ENCODE assay signal across 8 cellular contexts in genomic region chr1:7070389-7071029, GRCh38.
DNase-seq lines count a peak whose midpoint lies in the region; ATAC-seq and TF ChIP-seq lines count a peak whose summit lies in the region.

No MANE protein-coding gene starts in this region.

- TF ChIP-seq EP300 in stomach (IDR thresholded peaks at IDR 0.05) = no peak

- H4K20me1 ChIP-seq in OCI-LY3 (ENCODE audit: insufficient read depth, low read length) (peaks cover 19% of the 10 kb centered on the region; the same call in 1 of the 2 replicates), fibroblast of lung (ENCODE audit: control insufficient read depth, extremely low read depth, insufficient read depth, low read length) (no peaks in the 10 kb centered on the region)

- DNase-seq in CD4-positive, CD25-positive, alpha-beta regulatory T cell = peak; percentile 22 to 58 (median 33)
- DNase-seq in HFF-Myc (ENCODE audit: extremely low read depth, low read depth) (peak; percentile 29), fibroblast of lung (ENCODE audit: low read depth in 2 of 2) (peak; percentile 62 to 72), stomach (peak; percentile 56), OCI-M2 (lab: John Stamatoyannopoulos, UW; ENCODE audit: unreplicated experiment) (no peak)
- DNase-seq in activated T-cell treated with anti-CD3 and anti-CD28 coated beads, Interleukin-2, amount 50 U/mL, for 1 hour = peak; percentile 43
- no peak for DNase-seq in natural killer cell treated with Interleukin-12 subunit alpha and Interleukin-12 subunit beta and Interleukin-15 and Interleukin-18, amount 100 ng/mL, for 72 hours (ENCODE audit: low spot score)

- H3K4me1 Mint-ChIP-seq in CD4-positive, CD25-positive, alpha-beta regulatory T cell = peaks cover 0 to 6% (median 0%) of the 10 kb centered on the region in 4 donors
- H3K4me1 Mint-ChIP-seq in natural killer cell treated with Interleukin-12 subunit alpha and Interleukin-12 subunit beta and Interleukin-15 and Interleukin-18, amount 100 ng/mL, for 72 hours (ENCODE audit: low read depth in 2 of 2) = no peaks in the 10 kb centered on the region

- intact Hi-C loops in stomach (cut with DNase I; ENCODE audit: low total_unique reads) = loop anchor here (5.0 kb wide), 1 partner anchor 348 kb away; no protein-coding TSS in a partner anchor

- TF ChIP-seq POLR2A in stomach (IDR thresholded peaks at IDR 0.05) = no peak

- no peaks in the 10 kb centered on the region for H3K36me3 Mint-ChIP-seq in CD4-positive, CD25-positive, alpha-beta regulatory T cell
- H3K36me3 Mint-ChIP-seq in natural killer cell treated with Interleukin-12 subunit alpha and Interleukin-12 subunit beta and Interleukin-15 and Interleukin-18, amount 100 ng/mL, for 72 hours = no peaks in the 10 kb centered on the region

- no peak overlapping the region for H3K27ac Mint-ChIP-seq in CD4-positive, CD25-positive, alpha-beta regulatory T cell
- no peak overlapping the region for H3K27ac Mint-ChIP-seq in natural killer cell treated with Interleukin-12 subunit alpha and Interleukin-12 subunit beta and Interleukin-15 and Interleukin-18, amount 100 ng/mL, for 72 hours

- H3K4me2 ChIP-seq in OCI-LY3 (ENCODE audit: low read length) (0 out of 2 replicates have a peak overlapping the region, but pooled peaks have one; percentile 26), fibroblast of lung (ENCODE audit: extremely low read depth, insufficient read depth, low read length) (peak overlapping the region; percentile 93)

- ATAC-seq in CD4-positive, CD25-positive, alpha-beta regulatory T cell (ENCODE audit: low read depth in 2 of 2) = peak; percentile 45 to 52
- peak; percentile 55 to 61 for ATAC-seq in natural killer cell treated with Interleukin-12 subunit alpha and Interleukin-12 subunit beta and Interleukin-15 and Interleukin-18, amount 100 ng/mL, for 72 hours

- H3K27ac ChIP-seq in CD4-positive, CD25-positive, alpha-beta regulatory T cell (ENCODE audit: insufficient read depth, low read length, poor library complexity, severe bottlenecking) = no peak overlapping the region
- H3K27ac ChIP-seq in OCI-LY3 (ENCODE audit: low read length) (no peak overlapping the region), fibroblast of lung (ENCODE audit: insufficient read depth, low read length) (no peak overlapping the region), stomach (no peak overlapping the region)

- H3K4me3 ChIP-seq in CD4-positive, CD25-positive, alpha-beta regulatory T cell (ENCODE audit: low read depth, low read length) = no peak overlapping the region
- H3K4me3 ChIP-seq in HFF-Myc (replicated peaks; ENCODE audit: low read depth, low read length) (peak overlapping the region; percentile 23; the same call in 1 of the 2 replicates), OCI-LY3 (ENCODE audit: low read length) (no peak overlapping the region), fibroblast of lung (replicated peaks in 1 of 4; ENCODE audit: control extremely low read depth in 1 of 4, insufficient read depth in 1 of 4, low read depth in 3 of 4, low read length in 4 of 4) (peak overlapping the region; percentile 30 to 64 (median 48)), stomach (peak overlapping the region; percentile 21 to 37 (median 34))

- H3K27me3 Mint-ChIP-seq in CD4-positive, CD25-positive, alpha-beta regulatory T cell = peaks cover 13% of the 10 kb centered on the region
- H3K27me3 Mint-ChIP-seq in natural killer cell treated with Interleukin-12 subunit alpha and Interleukin-12 subunit beta and Interleukin-15 and Interleukin-18, amount 100 ng/mL, for 72 hours = peaks cover 27 to 29% of the 10 kb centered on the region in 2 donors

- peak overlapping the region in 2 of 4 donors; percentile 34 to 62 for H3K4me3 Mint-ChIP-seq in CD4-positive, CD25-positive, alpha-beta regulatory T cell
- no peak overlapping the region for H3K4me3 Mint-ChIP-seq in natural killer cell treated with Interleukin-12 subunit alpha and Interleukin-12 subunit beta and Interleukin-15 and Interleukin-18, amount 100 ng/mL, for 72 hours

- H3K9me3 Mint-ChIP-seq in CD4-positive, CD25-positive, alpha-beta regulatory T cell = peaks cover 0 to 3% (median 0%) of the 10 kb centered on the region in 7 donors
- H3K9me3 Mint-ChIP-seq in natural killer cell treated with Interleukin-12 subunit alpha and Interleukin-12 subunit beta and Interleukin-15 and Interleukin-18, amount 100 ng/mL, for 72 hours = no peaks in the 10 kb centered on the region

- H3K9ac ChIP-seq in OCI-LY3 (ENCODE audit: low read length) (no peak overlapping the region), fibroblast of lung (ENCODE audit: insufficient read depth, low read length) (no peak overlapping the region)

- no peaks in the 10 kb centered on the region for H3K36me3 ChIP-seq in CD4-positive, CD25-positive, alpha-beta regulatory T cell (ENCODE audit: control insufficient read depth, insufficient read depth, low read length)
- H3K36me3 ChIP-seq in OCI-LY3 (replicated peaks; ENCODE audit: low read depth, low read length) (no peaks in the 10 kb centered on the region), fibroblast of lung (ENCODE audit: control insufficient read depth, insufficient read depth, low read length) (no peaks in the 10 kb centered on the region), stomach (no peaks in the 10 kb centered on the region)

- H3K27me3 ChIP-seq in CD4-positive, CD25-positive, alpha-beta regulatory T cell (ENCODE audit: control insufficient read depth, insufficient read depth, low read length) = peaks cover 2% of the 10 kb centered on the region
- no peaks in the 10 kb centered on the region; the same call in 1 of the 2 replicates for H3K27me3 ChIP-seq in OCI-LY3 (ENCODE audit: low read depth, low read length)
- H3K27me3 ChIP-seq in fibroblast of lung (ENCODE audit: control insufficient read depth, insufficient read depth, low read length) = no peaks in the 10 kb centered on the region
- peaks cover 0 to 36% (median 0%) of the 10 kb centered on the region in 3 donors for H3K27me3 ChIP-seq in stomach

- H3K79me2 ChIP-seq in OCI-LY3 (ENCODE audit: low read length) (no peaks in the 10 kb centered on the region), fibroblast of lung (ENCODE audit: control insufficient read depth, insufficient read depth, low read length) (no peaks in the 10 kb centered on the region)

- TF ChIP-seq CTCF in HFF-Myc (IDR thresholded peaks at IDR 0.05; ENCODE audit: low read depth, low read length, missing control alignments) (peak; percentile 93), OCI-LY3 (IDR thresholded peaks at IDR 0.05; ENCODE audit: low read depth, low read length) (peak; percentile 66), fibroblast of lung (conservative IDR thresholded peaks at IDR 0.05 in 1 of 2, IDR thresholded peaks at IDR 0.05 in 1 of 2; ENCODE audit: low read depth in 1 of 2, low read length in 2 of 2) (peak; percentile 90 to 95), stomach (IDR thresholded peaks at IDR 0.05) (peak in 5 of 7 experiments; percentile 53 to 83 (median 78))

- H2AFZ ChIP-seq in OCI-LY3 (ENCODE audit: low read depth, low read length) (no peak overlapping the region), fibroblast of lung (ENCODE audit: low read length) (peak overlapping the region; percentile 38)

- no peaks in the 10 kb centered on the region for H3K9me3 ChIP-seq in CD4-positive, CD25-positive, alpha-beta regulatory T cell (ENCODE audit: control insufficient read depth in 2 of 2, low read length in 2 of 2)
- H3K9me3 ChIP-seq in OCI-LY3 (ENCODE audit: insufficient read depth, low read length) = no peaks in the 10 kb centered on the region
- no peaks in the 10 kb centered on the region for H3K9me3 ChIP-seq in fibroblast of lung (ENCODE audit: control insufficient read depth, insufficient read depth, low read depth, low read length)
- no peaks in the 10 kb centered on the region for H3K9me3 ChIP-seq in stomach

- no peaks in the 10 kb centered on the region for H3K4me1 ChIP-seq in CD4-positive, CD25-positive, alpha-beta regulatory T cell (ENCODE audit: control insufficient read depth, insufficient read depth, low read length, poor library complexity, severe bottlenecking)
- H3K4me1 ChIP-seq in OCI-LY3 (ENCODE audit: low read length) = no peaks in the 10 kb centered on the region
- no peaks in the 10 kb centered on the region for H3K4me1 ChIP-seq in fibroblast of lung (ENCODE audit: control insufficient read depth, extremely low read depth, insufficient read depth, low read length)
- H3K4me1 ChIP-seq in stomach = peaks cover 0 to 8% (median 7%) of the 10 kb centered on the region in 4 donors

- WGBS in stomach, 5 donors = 6 to 12% (median 10%) methylated on average over 13 of the region's 13 CpGs

Comparison
In these comparisons a context has a peak if more than half of its experiments do, and no peak if none do; other contexts are left out.
1. DNase-seq: peak in CD4-positive, CD25-positive, alpha-beta regulatory T cell (3 of 3), HFF-Myc (single experiment), activated T-cell treated with anti-CD3 and anti-CD28 coated beads, Interleukin-2, amount 50 U/mL, for 1 hour (single experiment), fibroblast of lung (2 of 2) and stomach (single experiment); none in natural killer cell treated with Interleukin-12 subunit alpha and Interleukin-12 subunit beta and Interleukin-15 and Interleukin-18, amount 100 ng/mL, for 72 hours (single experiment) and OCI-M2 (single experiment).
2. H3K4me3 ChIP-seq: peak in HFF-Myc (single experiment), fibroblast of lung (4 of 4) and stomach (4 of 4); none in CD4-positive, CD25-positive, alpha-beta regulatory T cell (single experiment) and OCI-LY3 (single experiment).
3. Peak in every context shown above with its lines, with median percentiles within 50 percentile points of each other: CTCF ChIP-seq.